26 cellular contexts compared by ENCODE assay signal in the genomic region with DNA sequence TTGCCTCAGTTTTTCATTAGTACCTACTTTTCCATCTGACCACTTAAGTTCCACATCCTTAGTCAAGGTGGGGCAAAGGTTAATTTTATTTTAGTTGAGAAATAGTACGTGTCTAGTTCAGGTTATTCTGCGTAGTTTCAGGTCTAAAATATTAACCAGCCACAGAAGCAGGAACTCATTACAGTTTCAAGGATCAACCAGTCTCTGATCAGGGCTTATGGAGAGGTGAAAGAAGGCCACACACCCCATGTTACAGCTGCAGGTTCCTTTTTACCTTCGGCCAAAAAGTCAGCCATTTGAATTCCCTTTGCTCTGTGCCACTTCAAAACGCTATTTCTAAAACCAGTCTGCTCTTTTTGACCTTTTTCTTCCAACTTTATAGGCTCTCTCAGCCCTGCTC.
"Had no signal": no experiment of that assay in that cellular context is flagged by ENCODE, and none has a peak within 500 bp of the region (broad histone marks: within the 10 kb centered on the region; RNA-seq: fewer than 3 reads in every experiment).

No MANE protein-coding gene starts in this region.

- H3K9me3 Mint-ChIP-seq: naive thymus-derived CD8-positive, alpha-beta T cell; natural killer cell treated with Interleukin-12 subunit alpha and Interleukin-12 subunit beta and Interleukin-15 and Interleukin-18, amount 100 ng/mL, for 72 hours; nephron progenitor cell; neural crest cell; stimulated activated effector memory CD8-positive, alpha-beta T cell treated with anti-CD3 and anti-CD28 coated beads, Interleukin-12 subunit alpha, Interleukin-12 subunit beta, amount 100 ng/mL, for 72 hours; stimulated activated naive B cell treated with anti-CD40 and anti-IgM and Interleukin-4, amounts not matched to agents 10 μg/mL and 1 μg/mL and 100 μg/mL, for 72 hours; stimulated activated naive CD8-positive, alpha-beta T cell treated with anti-CD3 and anti-CD28 coated beads, Interleukin-15, amount 100 ng/mL, for 72 hours had no signal

- H3K4me3 Mint-ChIP-seq: naive thymus-derived CD8-positive, alpha-beta T cell; natural killer cell treated with Interleukin-12 subunit alpha and Interleukin-12 subunit beta and Interleukin-15 and Interleukin-18, amount 100 ng/mL, for 72 hours; nephron progenitor cell; neural crest cell; stimulated activated effector memory CD8-positive, alpha-beta T cell treated with anti-CD3 and anti-CD28 coated beads, Interleukin-12 subunit alpha, Interleukin-12 subunit beta, amount 100 ng/mL, for 72 hours; stimulated activated naive B cell treated with anti-CD40 and anti-IgM and Interleukin-4, amounts not matched to agents 10 μg/mL and 1 μg/mL and 100 μg/mL, for 72 hours; stimulated activated naive CD8-positive, alpha-beta T cell treated with anti-CD3 and anti-CD28 coated beads, Interleukin-15, amount 100 ng/mL, for 72 hours had no signal

- H3K4me1 ChIP-seq: pancreas, psoas muscle, right lobe of liver, sigmoid colon, thyroid gland, tibial nerve, upper lobe of left lung, vagina had no signal

- H3K27ac ChIP-seq: neutrophil, pancreas, psoas muscle, right lobe of liver, sigmoid colon, thoracic aorta, thyroid gland, tibial nerve, upper lobe of left lung, vagina had no signal

- H3K27me3 ChIP-seq: neutrophil, pancreas, right lobe of liver, sigmoid colon, thyroid gland, tibial nerve, upper lobe of left lung, vagina had no signal

- H3K36me3 Mint-ChIP-seq: naive thymus-derived CD8-positive, alpha-beta T cell; natural killer cell treated with Interleukin-12 subunit alpha and Interleukin-12 subunit beta and Interleukin-15 and Interleukin-18, amount 100 ng/mL, for 72 hours; stimulated activated effector memory CD8-positive, alpha-beta T cell treated with anti-CD3 and anti-CD28 coated beads, Interleukin-12 subunit alpha, Interleukin-12 subunit beta, amount 100 ng/mL, for 72 hours; stimulated activated naive B cell treated with anti-CD40 and anti-IgM and Interleukin-4, amounts not matched to agents 10 μg/mL and 1 μg/mL and 100 μg/mL, for 72 hours had no signal

- H3K36me3 ChIP-seq: neutrophil, right lobe of liver had no signal

- ATAC-seq: naive thymus-derived CD8-positive, alpha-beta T cell; natural killer cell treated with Interleukin-12 subunit alpha and Interleukin-12 subunit beta and Interleukin-15 and Interleukin-18, amount 100 ng/mL, for 72 hours; pancreas; psoas muscle; right cardiac atrium; right lobe of liver; stimulated activated effector memory CD8-positive, alpha-beta T cell treated with anti-CD3 and anti-CD28 coated beads, Interleukin-12 subunit alpha, Interleukin-12 subunit beta, amount 100 ng/mL, for 72 hours; stimulated activated naive CD8-positive, alpha-beta T cell treated with anti-CD3 and anti-CD28 coated beads, Interleukin-15, amount 100 ng/mL, for 72 hours; stimulated activated naive CD8-positive, alpha-beta T cell treated with anti-CD3 and anti-CD28 coated beads, Interleukin-15, Interleukin-2, amounts not matched to agents 100 U/mL and 50 U/mL, for 24 hours had no signal

- H3K27ac Mint-ChIP-seq: naive thymus-derived CD8-positive, alpha-beta T cell; natural killer cell treated with Interleukin-12 subunit alpha and Interleukin-12 subunit beta and Interleukin-15 and Interleukin-18, amount 100 ng/mL, for 72 hours; stimulated activated effector memory CD8-positive, alpha-beta T cell treated with anti-CD3 and anti-CD28 coated beads, Interleukin-12 subunit alpha, Interleukin-12 subunit beta, amount 100 ng/mL, for 72 hours; stimulated activated naive B cell treated with anti-CD40 and anti-IgM and Interleukin-4, amounts not matched to agents 10 μg/mL and 1 μg/mL and 100 μg/mL, for 72 hours; stimulated activated naive CD8-positive, alpha-beta T cell treated with anti-CD3 and anti-CD28 coated beads, Interleukin-15, amount 100 ng/mL, for 72 hours had no signal

- H3K27me3 Mint-ChIP-seq: natural killer cell treated with Interleukin-12 subunit alpha and Interleukin-12 subunit beta and Interleukin-15 and Interleukin-18, amount 100 ng/mL, for 72 hours; stimulated activated naive B cell treated with anti-CD40 and anti-IgM and Interleukin-4, amounts not matched to agents 10 μg/mL and 1 μg/mL and 100 μg/mL, for 72 hours had no signal

- H3K4me1 Mint-ChIP-seq: naive thymus-derived CD8-positive, alpha-beta T cell; nephron progenitor cell; stimulated activated effector memory CD8-positive, alpha-beta T cell treated with anti-CD3 and anti-CD28 coated beads, Interleukin-12 subunit alpha, Interleukin-12 subunit beta, amount 100 ng/mL, for 72 hours; stimulated activated naive B cell treated with anti-CD40 and anti-IgM and Interleukin-4, amounts not matched to agents 10 μg/mL and 1 μg/mL and 100 μg/mL, for 72 hours; stimulated activated naive CD8-positive, alpha-beta T cell treated with anti-CD3 and anti-CD28 coated beads, Interleukin-15, amount 100 ng/mL, for 72 hours had no signal

- DNase-seq: naive thymus-derived CD8-positive, alpha-beta T cell; nephron progenitor cell; nucleus accumbens; pancreas; psoas muscle; right cardiac atrium; right lobe of liver; sigmoid colon; small intestine; stimulated activated CD4-positive, alpha-beta T cell treated with anti-CD3 and anti-CD28 coated beads, Interleukin-15, amount 100 ng/mL, for 24 hours; stimulated activated CD4-positive, alpha-beta T cell treated with anti-CD3 and anti-CD28 coated beads, Interleukin-2, amount 100 ng/mL, for 24 hours; stimulated activated CD4-positive, alpha-beta T cell treated with anti-CD3 and anti-CD28 coated beads, Interleukin-2, amount 100 ng/mL, for 48 hours; stimulated activated CD4-positive, alpha-beta T cell treated with anti-CD3 and anti-CD28 coated beads, Interleukin-4, amount 100 ng/mL, for 24 hours; stimulated activated naive B cell treated with anti-CD40 and anti-IgM and Interleukin-4, amounts not matched to agents 10 μg/mL and 1 μg/mL and 100 μg/mL, for 72 hours; stimulated activated naive CD8-positive, alpha-beta T cell treated with anti-CD3 and anti-CD28 coated beads, Interleukin-15, amount 100 ng/mL, for 72 hours; stimulated activated naive CD8-positive, alpha-beta T cell treated with anti-CD3 and anti-CD28 coated beads, Interleukin-15, Interleukin-2, amounts not matched to agents 100 U/mL and 50 U/mL, for 24 hours; thyroid gland; trophoblast cell; upper lobe of left lung had no signal

- H3K9me3 ChIP-seq: neutrophil, pancreas, psoas muscle, right lobe of liver, sigmoid colon, thoracic aorta, thyroid gland, tibial nerve, upper lobe of left lung, vagina had no signal

- H3K4me3 ChIP-seq: pancreas, psoas muscle, right lobe of liver, sigmoid colon, thoracic aorta, thyroid gland, tibial nerve, upper lobe of left lung, vagina had no signal
